Comparison of ENCODE assay signal across 2 cellular contexts in genomic region chr6:1500874-1501273, GRCh38.
TF ChIP-seq lines count a peak whose summit lies in the region.

No MANE protein-coding gene starts in this region.

TF ChIP-seq in HEK293, 187 proteins besides CTCF, POLR2A, EP300 and RAD21:
- no peak for TF ChIP-seq ZNF596 (tag by site-specific recombination; IDR thresholded peaks at IDR 0.05)
- TF ChIP-seq ZNF558 (tag by site-specific recombination; IDR thresholded peaks at IDR 0.05) = no peak
- TF ChIP-seq ZNF843 (tag by site-specific recombination; IDR thresholded peaks at IDR 0.05) = no peak
- TF ChIP-seq ZBTB8A (tag by site-specific recombination; IDR thresholded peaks at IDR 0.05) = 0 out of 2 replicates have a peak, but pooled peaks have one; percentile 39
- TF ChIP-seq YY1 (tag by site-specific recombination; IDR thresholded peaks at IDR 0.05) = no peak
- TF ChIP-seq PBX3 (CRISPR knock-in tag; IDR thresholded peaks at IDR 0.05) = no peak
- no peak for TF ChIP-seq BCL11B (tag by site-specific recombination; IDR thresholded peaks at IDR 0.05; ENCODE audit: low read depth)
- TF ChIP-seq ZNF391 (tag by site-specific recombination; IDR thresholded peaks at IDR 0.05; ENCODE audit: borderline replicate concordance, low read depth) = no peak
- TF ChIP-seq ZNF561 (tag by site-specific recombination; IDR thresholded peaks at IDR 0.05; ENCODE audit: borderline replicate concordance) = no peak
- TF ChIP-seq KLF1 (tag by site-specific recombination; IDR thresholded peaks at IDR 0.05) = peak; percentile 88
- peak; percentile 33 for TF ChIP-seq ZNF341 (tag by site-specific recombination; IDR thresholded peaks at IDR 0.05; ENCODE audit: low read depth)
- TF ChIP-seq IKZF3 (tag by site-specific recombination; IDR thresholded peaks at IDR 0.05) = no peak
- TF ChIP-seq ZNF114 (tag by site-specific recombination; IDR thresholded peaks at IDR 0.05) = no peak
- TF ChIP-seq ZNF571 (tag by site-specific recombination; IDR thresholded peaks at IDR 0.05) = no peak
- TF ChIP-seq ZNF18 (tag by site-specific recombination; IDR thresholded peaks at IDR 0.05) = no peak
- no peak for TF ChIP-seq YY2 (tag by site-specific recombination; IDR thresholded peaks at IDR 0.05)
- TF ChIP-seq ZNF26 (tag by site-specific recombination; IDR thresholded peaks at IDR 0.05) = no peak
- no peak for TF ChIP-seq SETDB1 (IDR thresholded peaks at IDR 0.05; ENCODE audit: insufficient read length, low read length)
- TF ChIP-seq SCRT2 (tag by site-specific recombination; IDR thresholded peaks at IDR 0.05) = no peak
- no peak for TF ChIP-seq ATF2 (tag by site-specific recombination; IDR thresholded peaks at IDR 0.05; ENCODE audit: low read depth)

TF ChIP-seq in H1, 55 proteins besides CTCF, POLR2A, EP300 and RAD21:
- TF ChIP-seq KDM1A (IDR thresholded peaks at IDR 0.05; ENCODE audit: borderline replicate concordance, low read length) (no peak), CHD7 (IDR thresholded peaks at IDR 0.05; ENCODE audit: insufficient replicate concordance, low read length) (no peak), HDAC2 (IDR thresholded peaks at IDR 0.05; ENCODE audit: borderline replicate concordance in 1 of 2, low read depth in 2 of 2, low read length in 2 of 2) (no peak), RFX5 (IDR thresholded peaks at IDR 0.05; ENCODE audit: borderline replicate concordance, low read depth, low read length) (no peak), RBBP5 (IDR thresholded peaks at IDR 0.05; ENCODE audit: borderline replicate concordance, low read depth, low read length) (no peak), ATF3 (IDR thresholded peaks at IDR 0.05; ENCODE audit: insufficient read depth, low read depth, low read length) (no peak), RNF2 (IDR thresholded peaks at IDR 0.05; ENCODE audit: borderline replicate concordance, low read depth, low read length, missing control alignments, poor library complexity, severe bottlenecking) (no peak), ASH2L (IDR thresholded peaks at IDR 0.05; ENCODE audit: low read length) (no peak), NRF1 (IDR thresholded peaks at IDR 0.05; ENCODE audit: low read depth, low read length) (no peak), EZH2 (IDR thresholded peaks at IDR 0.05; ENCODE audit: low read depth, low read length, severe bottlenecking) (no peak), SIN3A (conservative IDR thresholded peaks at IDR 0.05 in 1 of 2, IDR thresholded peaks at IDR 0.05 in 1 of 2; ENCODE audit: low read depth in 1 of 2, low read length in 2 of 2) (no peak), ZNF274 (IDR thresholded peaks at IDR 0.05; ENCODE audit: borderline replicate concordance, extremely low read depth, low read length) (no peak), RXRA (IDR thresholded peaks at IDR 0.05; ENCODE audit: insufficient read depth, low read depth, low read length) (no peak), SIRT6 (IDR thresholded peaks at IDR 0.05; ENCODE audit: low read length) (no peak), SP4 (IDR thresholded peaks at IDR 0.05; ENCODE audit: low read length) (no peak)
